Comparison of ENCODE assay signal across 18 cellular contexts in genomic region chr7:121192834-121193233, GRCh38.
"Had no signal": no experiment of that assay in that cellular context is flagged by ENCODE, and none has a peak within 500 bp of the region (broad histone marks: within the 10 kb centered on the region; RNA-seq: fewer than 3 reads in every experiment).

No MANE protein-coding gene starts in this region.

- H3K36me3 ChIP-seq: colonic mucosa, lower lobe of right lung, suprapubic skin, transverse colon, uterus, WERI-Rb-1 had no signal

- H3K4me1 ChIP-seq: colonic mucosa, lower lobe of right lung, suprapubic skin, uterus had no signal

- DNase-seq: activated CD4-positive, alpha-beta T cell treated with anti-CD3 and anti-CD28 coated beads, Interleukin-2, amount 50 U/mL, for 4 hours; activated naive CD4-positive, alpha-beta T cell treated with Interleukin-2 at 50 U/mL for 16 hours; activated naive CD8-positive, alpha-beta T cell treated with anti-CD3 and anti-CD28 coated beads, Interleukin-2, amount 10 ng/mL, durations not matched to agents 7 days and 5 days; colonic mucosa; erythroblast; foreskin fibroblast; hypothalamus; lower lobe of right lung; nephron progenitor cell; nucleus accumbens; posterior cingulate gyrus; retina; stimulated activated CD4-positive, alpha-beta T cell treated with anti-CD3 and anti-CD28 coated beads, Interleukin-2, amount 100 ng/mL, for 24 hours; SW 1271; transverse colon; uterus; WERI-Rb-1 had no signal

- H3K9me3 ChIP-seq: colonic mucosa, lower lobe of right lung, suprapubic skin, transverse colon, uterus had no signal

- H3K4me3 ChIP-seq: colonic mucosa, lower lobe of right lung, suprapubic skin, transverse colon, uterus had no signal

- H3K27me3 ChIP-seq: colonic mucosa, suprapubic skin, transverse colon, uterus had no signal

- H3K27ac ChIP-seq: colonic mucosa, lower lobe of right lung, suprapubic skin, transverse colon, uterus, WERI-Rb-1 had no signal
